Comparison of ENCODE assay signal across 31 cellular contexts in genomic region chr7:41641006-41641714, GRCh38.
DNase-seq lines count a peak whose midpoint lies in the region; TF ChIP-seq lines count a peak whose summit lies in the region.
"Had no signal": no experiment of that assay in that cellular context is flagged by ENCODE, and none has a peak within 500 bp of the region (broad histone marks: within the 10 kb centered on the region; RNA-seq: fewer than 3 reads in every experiment).

No MANE protein-coding gene starts in this region.

- dilution Hi-C loops in mammary epithelial cell (cut with HindIII; ENCODE audit: low sequenced_read_pairs): no loop called here

- H2AFZ ChIP-seq in mammary epithelial cell (ENCODE audit: low read depth, low read length): no peak overlapping the region
- H2AFZ ChIP-seq: GM23248 had no signal

- H4K20me1 ChIP-seq in mammary epithelial cell (ENCODE audit: insufficient read depth, low read length): no peaks in the 10 kb centered on the region

- H3K36me3 ChIP-seq in brain microvascular endothelial cell (replicated peaks): no peaks in the 10 kb centered on the region
- no peaks in the 10 kb centered on the region for H3K36me3 ChIP-seq in mammary epithelial cell (ENCODE audit: insufficient read depth, low read length)
- H3K36me3 ChIP-seq: cardiac muscle cell, SJCRH30, tibial nerve had no signal

- H3K4me2 ChIP-seq in mammary epithelial cell (ENCODE audit: insufficient read depth, low read depth, low read length): no peak overlapping the region

- in situ Hi-C loops in brain microvascular endothelial cell (cut with HindIII; ENCODE audit: low pct_ligation_motif_present, low sequenced_read_pairs): no loop called here
- in situ Hi-C loops in mammary epithelial cell (cut with MboI; ENCODE audit: low sequenced_read_pairs in 2 of 2): no loop called here

- peaks cover 15% of the 10 kb centered on the region for H3K4me1 Mint-ChIP-seq in type B pancreatic cell (ENCODE audit: unreplicated experiment)
- H3K4me1 Mint-ChIP-seq: activated CD4-positive, alpha-beta T cell treated with anti-CD3 and anti-CD28 coated beads, Interleukin-2, amount 10 ng/mL, durations not matched to agents 24 days and 14 days; mesothelial cell of epicardium; naive thymus-derived CD4-positive, alpha-beta T cell; stimulated activated effector memory CD8-positive, alpha-beta T cell treated with anti-CD3 and anti-CD28 coated beads, Interleukin-12 subunit alpha, Interleukin-12 subunit beta, amount 100 ng/mL, for 72 hours; T-cell had no signal

- no TSS peak for BruUV-seq in mammary epithelial cell (replicated peaks; lab: Mats Ljungman, UMichigan)

- DNase-seq in NCI-H69 (lab: John Stamatoyannopoulos, UW): peak; percentile 46
- DNase-seq in brain microvascular endothelial cell: peak; percentile 48
- DNase-seq in myocyte (ENCODE audit: low read depth): peak; percentile 62
- DNase-seq in type B pancreatic cell (ENCODE audit: extremely low spot score, unreplicated experiment): no peak
- no peak for DNase-seq in GDM1 (lab: John Stamatoyannopoulos, UW)
- no peak for DNase-seq in mammary epithelial cell
- no peak for DNase-seq in NOMO-1 treated with dmso at 0.1 percent for 144 hours (lab: John Stamatoyannopoulos, UW; ENCODE audit: unreplicated experiment)
- DNase-seq: activated CD4-positive, alpha-beta T cell treated with anti-CD3 and anti-CD28 coated beads, Interleukin-2, amount 10 ng/mL, durations not matched to agents 24 days and 14 days; activated CD8-positive, alpha-beta memory T cell treated with anti-CD3 and anti-CD28 coated beads for 24 hours; activated T-cell treated with anti-CD3 and anti-CD28 coated beads for 4 hours; amygdala; cortex of kidney; effector memory CD8-positive, alpha-beta T cell; head of caudate nucleus; islet precursor cell; left ventricle myocardium superior; naive thymus-derived CD4-positive, alpha-beta T cell; NCI-H1436; NCI-H2081; NCI-H446; NCI-H82; occipital lobe; RPMI8226; T-cell had no signal

- peak overlapping the region; percentile 68 for H3K4me3 Mint-ChIP-seq in type B pancreatic cell
- H3K4me3 Mint-ChIP-seq: activated CD4-positive, alpha-beta T cell treated with anti-CD3 and anti-CD28 coated beads, Interleukin-2, amount 10 ng/mL, durations not matched to agents 24 days and 14 days; effector memory CD8-positive, alpha-beta T cell; mesothelial cell of epicardium; naive thymus-derived CD4-positive, alpha-beta T cell; stimulated activated effector memory CD8-positive, alpha-beta T cell treated with anti-CD3 and anti-CD28 coated beads, Interleukin-12 subunit alpha, Interleukin-12 subunit beta, amount 100 ng/mL, for 72 hours; T-cell had no signal

- TF ChIP-seq CTCF in brain microvascular endothelial cell (IDR thresholded peaks at IDR 0.05; ENCODE audit: low read depth, low read length, missing control alignments) (no peak), type B pancreatic cell (conservative IDR thresholded peaks at IDR 0.05) (no peak), mammary epithelial cell (conservative IDR thresholded peaks at IDR 0.05 in 1 of 2, IDR thresholded peaks at IDR 0.05 in 1 of 2; ENCODE audit: extremely low read depth in 1 of 2, insufficient read depth in 1 of 2, low read depth in 1 of 2, low read length in 2 of 2) (no peak)

- H3K36me3 Mint-ChIP-seq in type B pancreatic cell: no peaks in the 10 kb centered on the region
- H3K36me3 Mint-ChIP-seq: activated naive CD4-positive, alpha-beta T cell treated with anti-CD3 and anti-CD28 coated beads, Interleukin-2, amount 50 U/mL, for 72 hours; mesothelial cell of epicardium; naive thymus-derived CD4-positive, alpha-beta T cell; stimulated activated effector memory CD8-positive, alpha-beta T cell treated with anti-CD3 and anti-CD28 coated beads, Interleukin-12 subunit alpha, Interleukin-12 subunit beta, amount 100 ng/mL, for 72 hours; T-cell had no signal

- CTCF ChIA-PET in mammary epithelial cell (lab: Charles Lee; ENCODE audit: low non-redundant PET): no interaction called here

- peak overlapping the region; percentile 36 for H3K27ac Mint-ChIP-seq in type B pancreatic cell
- H3K27ac Mint-ChIP-seq: activated CD4-positive, alpha-beta T cell treated with anti-CD3 and anti-CD28 coated beads, Interleukin-2, amount 10 ng/mL, durations not matched to agents 24 days and 14 days; activated naive CD4-positive, alpha-beta T cell treated with anti-CD3 and anti-CD28 coated beads, Interleukin-2, amount 50 U/mL, for 72 hours; effector memory CD8-positive, alpha-beta T cell; mesothelial cell of epicardium; naive thymus-derived CD4-positive, alpha-beta T cell; stimulated activated effector memory CD8-positive, alpha-beta T cell treated with anti-CD3 and anti-CD28 coated beads, Interleukin-12 subunit alpha, Interleukin-12 subunit beta, amount 100 ng/mL, for 72 hours; T-cell had no signal

- H3K9me3 Mint-ChIP-seq in type B pancreatic cell: peaks cover 6% of the 10 kb centered on the region
- H3K9me3 Mint-ChIP-seq: activated CD4-positive, alpha-beta T cell treated with anti-CD3 and anti-CD28 coated beads, Interleukin-2, amount 10 ng/mL, durations not matched to agents 24 days and 14 days; mesothelial cell of epicardium; stimulated activated effector memory CD8-positive, alpha-beta T cell treated with anti-CD3 and anti-CD28 coated beads, Interleukin-12 subunit alpha, Interleukin-12 subunit beta, amount 100 ng/mL, for 72 hours had no signal

- intact Hi-C loops in mammary epithelial cell (cut with micrococcal nuclease): no loop called here

- H3K9me3 ChIP-seq in mammary epithelial cell (replicated peaks; ENCODE audit: insufficient read depth, low read length): no peaks in the 10 kb centered on the region
- H3K9me3 ChIP-seq: SJCRH30, tibial nerve had no signal

- H3K27me3 ChIP-seq in brain microvascular endothelial cell (replicated peaks): no peaks in the 10 kb centered on the region
- no peaks in the 10 kb centered on the region for H3K27me3 ChIP-seq in mammary epithelial cell (ENCODE audit: insufficient read depth, low read length)
- H3K27me3 ChIP-seq: cardiac muscle cell, SJCRH30, tibial nerve had no signal

- no peak overlapping the region for H3K9ac ChIP-seq in mammary epithelial cell (ENCODE audit: insufficient read depth, low read length)
- H3K9ac ChIP-seq: GM23248 had no signal

- H3K27ac ChIP-seq in brain microvascular endothelial cell (peak overlapping the region; percentile 18), mammary epithelial cell (ENCODE audit: insufficient read depth, low read depth, low read length) (no peak overlapping the region)
- H3K27ac ChIP-seq: cardiac muscle cell, GM23248, SJCRH30, tibial nerve had no signal

- no peak overlapping the region for H3K4me3 ChIP-seq in brain microvascular endothelial cell (ENCODE audit: low read depth, low read length)
- H3K4me3 ChIP-seq in mammary epithelial cell (replicated peaks in 1 of 3; ENCODE audit: insufficient read depth in 1 of 3, low read depth in 2 of 3, low read length in 3 of 3): no peak overlapping the region
- H3K4me3 ChIP-seq: cardiac muscle cell, GM23248, SJCRH30, tibial nerve had no signal

- 91% methylated on average over 7 of the region's 8 CpGs for WGBS in mammary epithelial cell (ENCODE audit: low coverage, missing lambda C conversion rate)

- no peaks in the 10 kb centered on the region for H3K27me3 Mint-ChIP-seq in type B pancreatic cell
- H3K27me3 Mint-ChIP-seq: activated CD4-positive, alpha-beta T cell treated with anti-CD3 and anti-CD28 coated beads, Interleukin-2, amount 10 ng/mL, durations not matched to agents 24 days and 14 days; effector memory CD8-positive, alpha-beta T cell; naive thymus-derived CD4-positive, alpha-beta T cell; T-cell had no signal

- no peaks in the 10 kb centered on the region for H3K4me1 ChIP-seq in mammary epithelial cell (ENCODE audit: insufficient read depth, low read length)
- H3K4me1 ChIP-seq: SJCRH30, tibial nerve had no signal

- no peaks in the 10 kb centered on the region for H3K79me2 ChIP-seq in mammary epithelial cell (ENCODE audit: insufficient read depth, low read length)

Comparison
In these comparisons a context has a peak if more than half of its experiments do, and no peak if none do; other contexts are left out.
1. DNase-seq: peak in NCI-H69 (single experiment), brain microvascular endothelial cell (single experiment) and myocyte (single experiment); none in type B pancreatic cell (single experiment), GDM1 (single experiment), mammary epithelial cell (single experiment) and NOMO-1 treated with dmso at 0.1 percent for 144 hours (single experiment).